ENCODE assay signal across 27 cellular contexts in genomic region chr6:143953922-143954321, GRCh38.
"Had no signal": no experiment of that assay in that cellular context is flagged by ENCODE, and none has a peak within 500 bp of the region (broad histone marks: within the 10 kb centered on the region; RNA-seq: fewer than 3 reads in every experiment).

No MANE protein-coding gene starts in this region.

- H3K4me3 ChIP-seq: coronary artery, gastrocnemius medialis, lung, mucosa of descending colon, psoas muscle, sigmoid colon, thoracic aorta, tibial nerve, upper lobe of left lung had no signal

- H3K4me1 ChIP-seq: gastrocnemius medialis, psoas muscle, tibial nerve had no signal

- H3K27ac Mint-ChIP-seq: effector memory CD8-positive, alpha-beta T cell; memory B cell; mesothelial cell of epicardium; naive B cell; natural killer cell treated with Interleukin-12 subunit alpha and Interleukin-12 subunit beta and Interleukin-15 and Interleukin-18, amount 100 ng/mL, for 72 hours; stimulated activated effector memory CD8-positive, alpha-beta T cell treated with anti-CD3 and anti-CD28 coated beads, Interleukin-12 subunit alpha, Interleukin-12 subunit beta, amount 100 ng/mL, for 72 hours had no signal

- H3K9me3 Mint-ChIP-seq: effector memory CD8-positive, alpha-beta T cell; memory B cell; mesothelial cell of epicardium; naive B cell; natural killer cell treated with Interleukin-12 subunit alpha and Interleukin-12 subunit beta and Interleukin-15 and Interleukin-18, amount 100 ng/mL, for 72 hours; neural crest cell; stimulated activated effector memory CD8-positive, alpha-beta T cell treated with anti-CD3 and anti-CD28 coated beads, Interleukin-12 subunit alpha, Interleukin-12 subunit beta, amount 100 ng/mL, for 72 hours had no signal

- H3K36me3 Mint-ChIP-seq: natural killer cell treated with Interleukin-12 subunit alpha and Interleukin-12 subunit beta and Interleukin-15 and Interleukin-18, amount 100 ng/mL, for 72 hours; stimulated activated effector memory CD8-positive, alpha-beta T cell treated with anti-CD3 and anti-CD28 coated beads, Interleukin-12 subunit alpha, Interleukin-12 subunit beta, amount 100 ng/mL, for 72 hours had no signal

- DNase-seq: dermis blood vessel endothelial cell; effector memory CD8-positive, alpha-beta T cell; foreskin fibroblast; gastrocnemius medialis; head of caudate nucleus; kidney; mucosa of descending colon; naive B cell; nucleus accumbens; psoas muscle; right cardiac atrium; sigmoid colon; stimulated activated CD4-positive, alpha-beta T cell treated with anti-CD3 and anti-CD28 coated beads, Interleukin-2, amount 100 ng/mL, for 24 hours; stimulated activated CD4-positive, alpha-beta T cell treated with anti-CD3 and anti-CD28 coated beads, Interleukin-4, amount 100 ng/mL, for 24 hours; stimulated activated naive CD8-positive, alpha-beta T cell treated with anti-CD3 and anti-CD28 coated beads, Interleukin-15, Interleukin-2, amounts not matched to agents 100 U/mL and 50 U/mL, for 24 hours; upper lobe of left lung had no signal

- H3K4me1 Mint-ChIP-seq: memory B cell; naive B cell; stimulated activated effector memory CD8-positive, alpha-beta T cell treated with anti-CD3 and anti-CD28 coated beads, Interleukin-12 subunit alpha, Interleukin-12 subunit beta, amount 100 ng/mL, for 72 hours had no signal

- H3K27me3 Mint-ChIP-seq: effector memory CD8-positive, alpha-beta T cell; memory B cell; naive B cell; natural killer cell treated with Interleukin-12 subunit alpha and Interleukin-12 subunit beta and Interleukin-15 and Interleukin-18, amount 100 ng/mL, for 72 hours had no signal

- H3K27ac ChIP-seq: coronary artery, gastrocnemius medialis, psoas muscle, thoracic aorta, tibial nerve, upper lobe of left lung had no signal

- H3K27me3 ChIP-seq: gastrocnemius medialis, sigmoid colon, tibial nerve, upper lobe of left lung had no signal

- ATAC-seq: effector memory CD8-positive, alpha-beta T cell; esophagus mucosa; gastrocnemius medialis; left lobe of liver; mucosa of descending colon; natural killer cell treated with Interleukin-12 subunit alpha and Interleukin-12 subunit beta and Interleukin-15 and Interleukin-18, amount 100 ng/mL, for 72 hours; psoas muscle; right cardiac atrium; stimulated activated effector memory CD8-positive, alpha-beta T cell treated with anti-CD3 and anti-CD28 coated beads, Interleukin-12 subunit alpha, Interleukin-12 subunit beta, amount 100 ng/mL, for 72 hours; stimulated activated naive CD8-positive, alpha-beta T cell treated with anti-CD3 and anti-CD28 coated beads, Interleukin-15, Interleukin-2, amounts not matched to agents 100 U/mL and 50 U/mL, for 24 hours had no signal

- H3K9me3 ChIP-seq: gastrocnemius medialis, mucosa of descending colon, psoas muscle, sigmoid colon, thoracic aorta, tibial nerve, upper lobe of left lung had no signal

- H3K36me3 ChIP-seq: gastrocnemius medialis, sigmoid colon, thoracic aorta, tibial nerve, upper lobe of left lung had no signal

- H3K4me3 Mint-ChIP-seq: effector memory CD8-positive, alpha-beta T cell; memory B cell; mesothelial cell of epicardium; naive B cell; natural killer cell treated with Interleukin-12 subunit alpha and Interleukin-12 subunit beta and Interleukin-15 and Interleukin-18, amount 100 ng/mL, for 72 hours; neural crest cell; stimulated activated effector memory CD8-positive, alpha-beta T cell treated with anti-CD3 and anti-CD28 coated beads, Interleukin-12 subunit alpha, Interleukin-12 subunit beta, amount 100 ng/mL, for 72 hours had no signal
